15 cellular contexts compared by ENCODE assay signal in genomic region chr1:182847105-182847504, GRCh38. TPM values are rescaled to one million over a fixed set of nuclear protein-coding genes. Genes with fewer than 3 reads are reported as not detected.
DNase-seq lines count a peak whose midpoint lies in the region; ATAC-seq and TF ChIP-seq lines count a peak whose summit lies in the region.
"Had no signal": no experiment of that assay in that cellular context is flagged by ENCODE, and none has a peak within 500 bp of the region (broad histone marks: within the 10 kb centered on the region; RNA-seq: fewer than 3 reads in every experiment).

No MANE protein-coding gene starts in this region.

- no peaks in the 10 kb centered on the region for H3K9me3 Mint-ChIP-seq in CD4-positive, alpha-beta T cell
- no peaks in the 10 kb centered on the region for H3K9me3 Mint-ChIP-seq in Calu3 (ENCODE audit: low read depth, unreplicated experiment)
- H3K9me3 Mint-ChIP-seq in central memory CD8-positive, alpha-beta T cell = no peaks in the 10 kb centered on the region
- H3K9me3 Mint-ChIP-seq in stimulated activated naive B cell treated with anti-CD40 and anti-IgM and Interleukin-4, amounts not matched to agents 10 μg/mL and 1 μg/mL and 100 μg/mL, for 72 hours = no peaks in the 10 kb centered on the region
- H3K9me3 Mint-ChIP-seq: CD4-positive, CD25-positive, alpha-beta regulatory T cell had no signal

- no peaks in the 10 kb centered on the region for H3K27me3 Mint-ChIP-seq in CD4-positive, alpha-beta T cell
- no peaks in the 10 kb centered on the region for H3K27me3 Mint-ChIP-seq in Calu3 (ENCODE audit: unreplicated experiment)
- H3K27me3 Mint-ChIP-seq in central memory CD8-positive, alpha-beta T cell = no peaks in the 10 kb centered on the region
- no peaks in the 10 kb centered on the region for H3K27me3 Mint-ChIP-seq in stimulated activated naive B cell treated with anti-CD40 and anti-IgM and Interleukin-4, amounts not matched to agents 10 μg/mL and 1 μg/mL and 100 μg/mL, for 72 hours
- H3K27me3 Mint-ChIP-seq: B cell; CD4-positive, CD25-positive, alpha-beta regulatory T cell had no signal

- peak overlapping the region; percentile 12 for H3K27ac Mint-ChIP-seq in CD4-positive, alpha-beta T cell
- peak overlapping the region; percentile 23 for H3K27ac Mint-ChIP-seq in Calu3 (ENCODE audit: unreplicated experiment)
- peak overlapping the region; percentile 41 for H3K27ac Mint-ChIP-seq in central memory CD8-positive, alpha-beta T cell (ENCODE audit: low read depth)
- H3K27ac Mint-ChIP-seq in stimulated activated naive B cell treated with anti-CD40 and anti-IgM and Interleukin-4, amounts not matched to agents 10 μg/mL and 1 μg/mL and 100 μg/mL, for 72 hours = no peak overlapping the region
- H3K27ac Mint-ChIP-seq: B cell had no signal

- no peak overlapping the region for H3K27ac ChIP-seq in CD4-positive, alpha-beta T cell (ENCODE audit: low read depth, low read length)
- H3K27ac ChIP-seq in Panc1 (ENCODE audit: low read length) = no peak overlapping the region
- H3K27ac ChIP-seq: SK-N-MC had no signal

- peaks cover 98% of the 10 kb centered on the region for H3K36me3 Mint-ChIP-seq in CD4-positive, alpha-beta T cell (ENCODE audit: low read depth)
- H3K36me3 Mint-ChIP-seq in Calu3 (ENCODE audit: insufficient read depth, unreplicated experiment) = peaks cover 98% of the 10 kb centered on the region
- peaks cover 84% of the 10 kb centered on the region for H3K36me3 Mint-ChIP-seq in central memory CD8-positive, alpha-beta T cell (ENCODE audit: insufficient read depth)
- peaks cover 42 to 58% of the 10 kb centered on the region in 2 donors for H3K36me3 Mint-ChIP-seq in stimulated activated naive B cell treated with anti-CD40 and anti-IgM and Interleukin-4, amounts not matched to agents 10 μg/mL and 1 μg/mL and 100 μg/mL, for 72 hours

- H3K4me3 Mint-ChIP-seq in CD4-positive, alpha-beta T cell = no peak overlapping the region
- no peak overlapping the region for H3K4me3 Mint-ChIP-seq in Calu3 (ENCODE audit: low read depth, unreplicated experiment)
- peak overlapping the region; percentile 7 for H3K4me3 Mint-ChIP-seq in central memory CD8-positive, alpha-beta T cell
- H3K4me3 Mint-ChIP-seq in stimulated activated naive B cell treated with anti-CD40 and anti-IgM and Interleukin-4, amounts not matched to agents 10 μg/mL and 1 μg/mL and 100 μg/mL, for 72 hours = no peak overlapping the region
- H3K4me3 Mint-ChIP-seq: B cell had no signal

- POLR2A ChIA-PET in CD4-positive, alpha-beta T cell (lab: Charles Lee) = no interaction called here
- POLR2A ChIA-PET in Panc1 (lab: Charles Lee) = no interaction called here

- H3K4me1 Mint-ChIP-seq in CD4-positive, alpha-beta T cell (ENCODE audit: low read depth) = peaks cover 83% of the 10 kb centered on the region
- peaks cover 31% of the 10 kb centered on the region for H3K4me1 Mint-ChIP-seq in Calu3 (ENCODE audit: low read depth, unreplicated experiment)
- peaks cover 71% of the 10 kb centered on the region for H3K4me1 Mint-ChIP-seq in central memory CD8-positive, alpha-beta T cell
- peaks cover 28 to 66% of the 10 kb centered on the region in 2 donors for H3K4me1 Mint-ChIP-seq in stimulated activated naive B cell treated with anti-CD40 and anti-IgM and Interleukin-4, amounts not matched to agents 10 μg/mL and 1 μg/mL and 100 μg/mL, for 72 hours

- H3K4me1 ChIP-seq in Panc1 (ENCODE audit: control insufficient read depth, insufficient read depth, low read length) = peaks cover 10% of the 10 kb centered on the region

- no peaks in the 10 kb centered on the region for H3K9me3 ChIP-seq in CD4-positive, alpha-beta T cell (ENCODE audit: control insufficient read depth, low read length)
- no peaks in the 10 kb centered on the region for H3K9me3 ChIP-seq in Panc1 (ENCODE audit: control insufficient read depth, insufficient read depth, low read depth, low read length)
- H3K9me3 ChIP-seq: HAP-1 had no signal

- in situ Hi-C loops in Panc1 (cut with HindIII; ENCODE audit: low pct_unique_long_range_greater_than_20kb, low sequenced_read_pairs) = no loop called here

- intact Hi-C loops in CD4-positive, alpha-beta T cell (cut with DNase I, micrococcal nuclease) = no loop called here
- intact Hi-C loops in Calu3 (cut with micrococcal nuclease; ENCODE audit: unreplicated experiment) = loop anchor here (10.0 kb wide), 1 partner anchor 198 kb away; no protein-coding TSS in a partner anchor
- intact Hi-C loops in Panc1 (cut with micrococcal nuclease; ENCODE audit: unreplicated experiment) = no loop called here

- H3K36me3 ChIP-seq in Panc1 (ENCODE audit: control insufficient read depth, insufficient read depth, low read length) = peaks cover 72% of the 10 kb centered on the region

- BruUV-seq in Calu3 (replicated peaks; lab: Mats Ljungman, UMichigan) = no TSS peak
- BruUV-seq in Panc1 (replicated peaks; lab: Mats Ljungman, UMichigan) = TSS peak; percentile 2

- CTCF ChIA-PET in CD4-positive, alpha-beta T cell (lab: Charles Lee) = no interaction called here
- CTCF ChIA-PET in Calu3 (lab: Charles Lee) (interaction anchor here (0.8 kb wide), 1 partner anchor 10 kb away, joined by 3 read pairs; no protein-coding TSS in a partner anchor), Panc1 (lab: Charles Lee) (no interaction called here)

- no peak overlapping the region for H3K4me3 ChIP-seq in Panc1 (ENCODE audit: low read depth in 2 of 2, low read length in 2 of 2)
- H3K4me3 ChIP-seq: HAP-1, SK-N-MC had no signal

- DNase-seq in CD4-positive, alpha-beta T cell = no peak
- no peak for DNase-seq in Calu3
- no peak for DNase-seq in Panc1 (ENCODE audit: low read depth, low spot score)
- DNase-seq in central memory CD8-positive, alpha-beta T cell (ENCODE audit: low spot score in 2 of 2) = no peak
- no peak for DNase-seq in NCI-H2107 (lab: John Stamatoyannopoulos, UW)
- no peak for DNase-seq in stimulated activated naive B cell treated with anti-CD40 and anti-IgM and Interleukin-4, amounts not matched to agents 10 μg/mL and 1 μg/mL and 100 μg/mL, for 72 hours
- DNase-seq in T1000 (lab: John Stamatoyannopoulos, UW) = no peak
- DNase-seq: CD4-positive, CD25-positive, alpha-beta regulatory T cell; KBM-7; NCI-H2081 treated with DMSO at 0.1 percent for 48 hours; NCI-H510A treated with DMSO at 0.1 percent for 48 hours; Right ventricle myocardium superior had no signal

- TF ChIP-seq CTCF in CD4-positive, alpha-beta T cell (IDR thresholded peaks at IDR 0.05) = no peak
- TF ChIP-seq CTCF in Calu3 (IDR thresholded peaks at IDR 0.05; ENCODE audit: unreplicated experiment) = no peak
- no peak for TF ChIP-seq CTCF in Panc1 (IDR thresholded peaks at IDR 0.05)

- H3K27me3 ChIP-seq in CD4-positive, alpha-beta T cell (ENCODE audit: control insufficient read depth, insufficient read depth, low read length) = no peaks in the 10 kb centered on the region
- H3K27me3 ChIP-seq in Panc1 (ENCODE audit: control insufficient read depth, insufficient read depth, low read length) = no peaks in the 10 kb centered on the region

- no peak for ATAC-seq in CD4-positive, alpha-beta T cell (ENCODE audit: poor library complexity)
- ATAC-seq in Panc1 = no peak
- ATAC-seq in central memory CD8-positive, alpha-beta T cell (replicated peaks; ENCODE audit: extremely low read depth, poor library complexity, severe bottlenecking) = no peak
- no peak for ATAC-seq in stimulated activated naive B cell treated with anti-CD40 and anti-IgM and Interleukin-4, amounts not matched to agents 10 μg/mL and 1 μg/mL and 100 μg/mL, for 72 hours (replicated peaks)

RNA-seq across cellular contexts. Expression of gene DHX9, which starts 8.0 kb away (rescaled TPM):
- total RNA-seq in CD4-positive, alpha-beta T cell = 100 to 1,000 TPM; 338 to 353 TPM
- 224 and 263 TPM in 2 replicates for total RNA-seq in Calu3 (2022)
- 180 TPM for total RNA-seq in Panc1 (2021; ENCODE audit: unreplicated experiment)
- 91.0 TPM for polyA plus RNA-seq in Panc1 (2012; ENCODE audit: insufficient read length)

RNA-seq across cellular contexts. Expression of gene NPL, which starts 57.5 kb away (rescaled TPM):
- 1 to 10 TPM in 1 of 2 experiments, under 1 TPM in 1; 0.63 to 1.7 TPM for total RNA-seq in CD4-positive, alpha-beta T cell
- total RNA-seq in Calu3 (2022) (5.0 and 6.9 TPM in 2 replicates), Panc1 (2021; ENCODE audit: unreplicated experiment) (0.90 TPM)
- 0.99 TPM for polyA plus RNA-seq in Panc1 (2012; ENCODE audit: insufficient read length)
